Comparison of ENCODE assay signal across 15 cellular contexts in genomic region chr11:2205214-2205770, GRCh38. TPM values are rescaled to one million over a fixed set of nuclear protein-coding genes. Genes with fewer than 3 reads are reported as not detected.
DNase-seq lines count a peak whose midpoint lies in the region; ATAC-seq and TF ChIP-seq lines count a peak whose summit lies in the region.
"Had no signal": no experiment of that assay in that cellular context is flagged by ENCODE, and none has a peak within 500 bp of the region (broad histone marks: within the 10 kb centered on the region; RNA-seq: fewer than 3 reads in every experiment).

No MANE protein-coding gene starts in this region.

- no peak overlapping the region for H3K4me2 ChIP-seq in H9 (ENCODE audit: insufficient read depth, insufficient read length, low read length)

- ATAC-seq in activated naive CD4-positive, alpha-beta T cell treated with anti-CD3 and anti-CD28 coated beads, Interleukin-2, amount 50 U/mL, for 72 hours: no peak
- ATAC-seq in foreskin keratinocyte: no peak
- no peak for ATAC-seq in stimulated activated naive B cell treated with anti-CD40 and anti-IgM and Interleukin-4, amounts not matched to agents 10 μg/mL and 1 μg/mL and 100 μg/mL, for 72 hours (replicated peaks)
- ATAC-seq: HCT116 had no signal

- H3K14ac ChIP-seq in H9 (ENCODE audit: insufficient read depth, low read length): no peak overlapping the region

- no peak overlapping the region for H3K4ac ChIP-seq in H9 (ENCODE audit: low read depth, low read length)

- H3K4me3 ChIP-seq in endodermal cell (ENCODE audit: low read length) (no peak overlapping the region), suprapubic skin (no peak overlapping the region)

- no peak for TF ChIP-seq EP300 in suprapubic skin (IDR thresholded peaks at IDR 0.05)

- no peaks in the 10 kb centered on the region for H3K9me3 ChIP-seq in H9 (ENCODE audit: control insufficient read depth, low read depth, low read length)
- H3K9me3 ChIP-seq in endodermal cell (ENCODE audit: control insufficient read depth, low read length): no peaks in the 10 kb centered on the region
- no peaks in the 10 kb centered on the region for H3K9me3 ChIP-seq in suprapubic skin

- H3K27ac Mint-ChIP-seq in activated naive CD4-positive, alpha-beta T cell treated with anti-CD3 and anti-CD28 coated beads for 36 hours: no peak overlapping the region
- no peak overlapping the region for H3K27ac Mint-ChIP-seq in activated naive CD4-positive, alpha-beta T cell treated with anti-CD3 and anti-CD28 coated beads, Interleukin-2, amount 50 U/mL, for 72 hours
- H3K27ac Mint-ChIP-seq in H9 (no peak overlapping the region), endodermal cell (no peak overlapping the region)
- no peak overlapping the region for H3K27ac Mint-ChIP-seq in stimulated activated naive B cell treated with anti-CD40 and anti-IgM and Interleukin-4, amounts not matched to agents 10 μg/mL and 1 μg/mL and 100 μg/mL, for 72 hours
- H3K27ac Mint-ChIP-seq: CD4-positive, alpha-beta T cell had no signal

- H2BK12ac ChIP-seq in H9 (ENCODE audit: insufficient read length, low read depth, low read length): no peak overlapping the region

- H3K27me3 ChIP-seq in H9 (ENCODE audit: insufficient read depth, low read length) (no peaks in the 10 kb centered on the region; the same call in 1 of the 2 replicates), endodermal cell (ENCODE audit: control insufficient read depth, insufficient read depth, low read length, poor library complexity, severe bottlenecking) (no peaks in the 10 kb centered on the region), suprapubic skin (peaks cover 10% of the 10 kb centered on the region), foreskin keratinocyte (peaks cover 19% of the 10 kb centered on the region)

- no peaks in the 10 kb centered on the region for H3K79me1 ChIP-seq in H9 (ENCODE audit: insufficient read depth, low read depth, low read length, poor library complexity, severe bottlenecking)

- no peak overlapping the region for H3K18ac ChIP-seq in H9 (ENCODE audit: insufficient read length, low read depth, low read length)

- H3K9me3 Mint-ChIP-seq in activated naive CD4-positive, alpha-beta T cell treated with anti-CD3 and anti-CD28 coated beads for 36 hours: no peaks in the 10 kb centered on the region
- H3K9me3 Mint-ChIP-seq in activated naive CD4-positive, alpha-beta T cell treated with anti-CD3 and anti-CD28 coated beads, Interleukin-2, amount 50 U/mL, for 72 hours: peaks cover 0 to 7% of the 10 kb centered on the region in 2 donors
- H3K9me3 Mint-ChIP-seq in H9 (no peaks in the 10 kb centered on the region), endodermal cell (no peaks in the 10 kb centered on the region)
- peaks cover 3 to 4% of the 10 kb centered on the region in 2 donors for H3K9me3 Mint-ChIP-seq in stimulated activated naive B cell treated with anti-CD40 and anti-IgM and Interleukin-4, amounts not matched to agents 10 μg/mL and 1 μg/mL and 100 μg/mL, for 72 hours
- H3K9me3 Mint-ChIP-seq: CD4-positive, alpha-beta T cell had no signal

- TF ChIP-seq CTCF in H9 (conservative IDR thresholded peaks at IDR 0.05): no peak
- no peak for TF ChIP-seq CTCF in endodermal cell (conservative IDR thresholded peaks at IDR 0.05)
- no peak for TF ChIP-seq CTCF in suprapubic skin (IDR thresholded peaks at IDR 0.05)
- no peak for TF ChIP-seq CTCF in foreskin keratinocyte (conservative IDR thresholded peaks at IDR 0.05)

- CTCF ChIA-PET in activated naive CD4-positive, alpha-beta T cell treated with anti-CD3 and anti-CD28 coated beads for 36 hours (lab: Charles Lee): no interaction called here

- no peak overlapping the region for H2BK5ac ChIP-seq in H9 (ENCODE audit: insufficient read length, low read length)

- H3K23ac ChIP-seq in H9 (ENCODE audit: insufficient read length, low read depth, low read length): no peak overlapping the region

- intact Hi-C loops in activated naive CD4-positive, alpha-beta T cell treated with anti-CD3 and anti-CD28 coated beads for 36 hours (cut with micrococcal nuclease): no loop called here

- H3K4me1 ChIP-seq in H9 (ENCODE audit: insufficient read depth, low read length) (no peaks in the 10 kb centered on the region), endodermal cell (ENCODE audit: control insufficient read depth, insufficient read depth, low read length) (no peaks in the 10 kb centered on the region), suprapubic skin (peaks cover 33% of the 10 kb centered on the region), foreskin keratinocyte (peaks cover 6% of the 10 kb centered on the region)

- DNase-seq in activated naive CD4-positive, alpha-beta T cell treated with anti-CD3 and anti-CD28 coated beads for 36 hours: peak; percentile 3
- no peak for DNase-seq in activated naive CD4-positive, alpha-beta T cell treated with anti-CD3 and anti-CD28 coated beads, Interleukin-2, amount 50 U/mL, for 72 hours (ENCODE audit: low spot score in 2 of 2)
- DNase-seq in H9: peak; percentile 11
- peak; percentile 2 for DNase-seq in endodermal cell
- DNase-seq in suprapubic skin (ENCODE audit: low spot score in 2 of 2): peak; percentile 44 to 67
- DNase-seq in foreskin keratinocyte: no peak
- no peak for DNase-seq in stimulated activated naive B cell treated with anti-CD40 and anti-IgM and Interleukin-4, amounts not matched to agents 10 μg/mL and 1 μg/mL and 100 μg/mL, for 72 hours
- DNase-seq: ACHN, DMS79 treated with DMSO at 0.1 percent for 48 hours, IMR-90, Kasumi-1, NCI-H2029, NCI-H510A treated with DMSO at 0.1 percent for 48 hours had no signal

- H3K27ac ChIP-seq in H9 (ENCODE audit: insufficient read length, low read depth, low read length) (no peak overlapping the region), endodermal cell (ENCODE audit: low read depth, low read length) (no peak overlapping the region), suprapubic skin (no peak overlapping the region), foreskin keratinocyte (no peak overlapping the region)

- no peak overlapping the region for H4K8ac ChIP-seq in H9 (replicated peaks; ENCODE audit: insufficient read length, low read depth, low read length)

- no peaks in the 10 kb centered on the region for H3K4me1 Mint-ChIP-seq in activated naive CD4-positive, alpha-beta T cell treated with anti-CD3 and anti-CD28 coated beads for 36 hours (ENCODE audit: low read depth)
- H3K4me1 Mint-ChIP-seq in H9 (no peaks in the 10 kb centered on the region), endodermal cell (no peaks in the 10 kb centered on the region)
- no peaks in the 10 kb centered on the region for H3K4me1 Mint-ChIP-seq in stimulated activated naive B cell treated with anti-CD40 and anti-IgM and Interleukin-4, amounts not matched to agents 10 μg/mL and 1 μg/mL and 100 μg/mL, for 72 hours

- H3K4me3 Mint-ChIP-seq in activated naive CD4-positive, alpha-beta T cell treated with anti-CD3 and anti-CD28 coated beads for 36 hours: no peak overlapping the region
- H3K4me3 Mint-ChIP-seq in H9 (no peak overlapping the region), endodermal cell (no peak overlapping the region)
- no peak overlapping the region for H3K4me3 Mint-ChIP-seq in stimulated activated naive B cell treated with anti-CD40 and anti-IgM and Interleukin-4, amounts not matched to agents 10 μg/mL and 1 μg/mL and 100 μg/mL, for 72 hours
- H3K4me3 Mint-ChIP-seq: CD4-positive, alpha-beta T cell had no signal

- no peak overlapping the region for H2BK120ac ChIP-seq in H9 (ENCODE audit: low read depth, low read length, poor library complexity, severe bottlenecking)

- H3K56ac ChIP-seq in H9 (ENCODE audit: insufficient read length, low read depth, low read length): no peak overlapping the region

- no peak overlapping the region for H3T11ph ChIP-seq in H9 (ENCODE audit: low read length)

- no peaks in the 10 kb centered on the region for H4K20me1 ChIP-seq in H9 (ENCODE audit: control insufficient read depth, insufficient read depth, insufficient read length)

- H3K9ac ChIP-seq in H9 (ENCODE audit: extremely low read depth, insufficient read length, low read length) (no peak overlapping the region), endodermal cell (ENCODE audit: extremely low read depth, low read length, poor library complexity, severe bottlenecking) (no peak overlapping the region)

- H3K79me2 ChIP-seq in H9 (ENCODE audit: insufficient read depth, low read length): no peaks in the 10 kb centered on the region

- no peak overlapping the region for H2AFZ ChIP-seq in H9 (ENCODE audit: low read length)

- no peaks in the 10 kb centered on the region for H3K23me2 ChIP-seq in H9 (ENCODE audit: insufficient read length, low read depth, low read length, poor library complexity, severe bottlenecking)

- H3K36me3 Mint-ChIP-seq in activated naive CD4-positive, alpha-beta T cell treated with anti-CD3 and anti-CD28 coated beads for 36 hours (ENCODE audit: low read depth): no peaks in the 10 kb centered on the region
- H3K36me3 Mint-ChIP-seq in activated naive CD4-positive, alpha-beta T cell treated with anti-CD3 and anti-CD28 coated beads, Interleukin-2, amount 50 U/mL, for 72 hours: no peaks in the 10 kb centered on the region
- no peaks in the 10 kb centered on the region for H3K36me3 Mint-ChIP-seq in H9 (ENCODE audit: insufficient read depth in 1 of 3, low read depth in 3 of 3)
- no peaks in the 10 kb centered on the region for H3K36me3 Mint-ChIP-seq in endodermal cell (ENCODE audit: low read depth)
- H3K36me3 Mint-ChIP-seq in stimulated activated naive B cell treated with anti-CD40 and anti-IgM and Interleukin-4, amounts not matched to agents 10 μg/mL and 1 μg/mL and 100 μg/mL, for 72 hours: no peaks in the 10 kb centered on the region

- no peaks in the 10 kb centered on the region for H3K27me3 Mint-ChIP-seq in activated naive CD4-positive, alpha-beta T cell treated with anti-CD3 and anti-CD28 coated beads for 36 hours (ENCODE audit: low read depth)
- H3K27me3 Mint-ChIP-seq in H9 (ENCODE audit: low read depth) (peaks cover 37% of the 10 kb centered on the region), endodermal cell (ENCODE audit: insufficient read depth) (peaks cover 20% of the 10 kb centered on the region)
- peaks cover 13 to 35% of the 10 kb centered on the region in 2 donors for H3K27me3 Mint-ChIP-seq in stimulated activated naive B cell treated with anti-CD40 and anti-IgM and Interleukin-4, amounts not matched to agents 10 μg/mL and 1 μg/mL and 100 μg/mL, for 72 hours
- H3K27me3 Mint-ChIP-seq: CD4-positive, alpha-beta T cell had no signal

- H3K36me3 ChIP-seq in endodermal cell (ENCODE audit: control insufficient read depth, insufficient read depth, low read length) (no peaks in the 10 kb centered on the region), suprapubic skin (no peaks in the 10 kb centered on the region)

- no CpG with 5 or more reads among the region's 1 CpG for WGBS in H9 (ENCODE audit: extremely low coverage, insufficient read length, low lambda C conversion rate)
- WGBS in endodermal cell (ENCODE audit: insufficient coverage in 1 of 2, insufficient read length in 1 of 2), 2 experiments: 88% methylated on average over 1 of the region's 1 CpG; no CpG with 5 or more reads in 1 of the 2 experiments
- 50% methylated on average over 1 of the region's 1 CpG for WGBS in suprapubic skin

- H2BK15ac ChIP-seq in H9 (ENCODE audit: low read depth, low read length): no peak overlapping the region

- H2AK5ac ChIP-seq in H9 (ENCODE audit: insufficient read length, low read length): no peak overlapping the region

- TF ChIP-seq POLR2A in suprapubic skin (IDR thresholded peaks at IDR 0.05): no peak

- H4K5ac ChIP-seq in H9 (ENCODE audit: insufficient read length, low read depth, low read length): no peak overlapping the region

- H2BK20ac ChIP-seq in H9 (ENCODE audit: low read depth, low read length, poor library complexity, severe bottlenecking): no peak overlapping the region

- H4K91ac ChIP-seq in H9 (ENCODE audit: insufficient read length, low read depth, low read length): no peak overlapping the region

RNA-seq across cellular contexts. Expression of gene TH, which starts 33.7 kb away (rescaled TPM):
- not detected for total RNA-seq in activated naive CD4-positive, alpha-beta T cell treated with anti-CD3 and anti-CD28 coated beads for 36 hours
- not detected for total RNA-seq in activated naive CD4-positive, alpha-beta T cell treated with anti-CD3 and anti-CD28 coated beads, Interleukin-2, amount 50 U/mL, for 72 hours
- total RNA-seq in H9 (2021) (not detected in 2 replicates), endodermal cell (not detected), suprapubic skin (1 to 10 TPM in 1 of 4 donors, under 1 TPM in 1, not detected in 2; 0.34 to 1.0 TPM), foreskin keratinocyte (2.0 and 2.9 TPM in 2 replicates)
- 44.8 TPM for polyA plus RNA-seq in endodermal cell (2013, experiment 1 of 2)
- 37.3 TPM for polyA plus RNA-seq in endodermal cell (2013, experiment 2 of 2)
- 3.6 and 3.7 TPM in 2 replicates for polyA plus RNA-seq in foreskin keratinocyte
- total RNA-seq: CD4-positive, alpha-beta T cell; IMR-90 had no signal

RNA-seq across cellular contexts. Expression of gene INS, which starts 44.3 kb away (rescaled TPM):
- total RNA-seq in activated naive CD4-positive, alpha-beta T cell treated with anti-CD3 and anti-CD28 coated beads for 36 hours: not detected
- not detected for total RNA-seq in activated naive CD4-positive, alpha-beta T cell treated with anti-CD3 and anti-CD28 coated beads, Interleukin-2, amount 50 U/mL, for 72 hours
- total RNA-seq in H9 (2021): not detected in 2 replicates
- not detected for total RNA-seq in endodermal cell
- not detected for polyA plus RNA-seq in endodermal cell (2013, experiment 1 of 2)
- not detected for polyA plus RNA-seq in endodermal cell (2013, experiment 2 of 2)
- not detected for total RNA-seq in suprapubic skin
- total RNA-seq in foreskin keratinocyte: not detected in 2 replicates
- not detected in 2 replicates for polyA plus RNA-seq in foreskin keratinocyte
- total RNA-seq: CD4-positive, alpha-beta T cell; IMR-90 had no signal
- polyA plus RNA-seq: IMR-90 had no signal

Comparison
In these comparisons a context has a peak if more than half of its experiments do, and no peak if none do; other contexts are left out.
1. DNase-seq: peak in activated naive CD4-positive, alpha-beta T cell treated with anti-CD3 and anti-CD28 coated beads for 36 hours (single experiment), H9 (single experiment), endodermal cell (single experiment) and suprapubic skin (2 of 2); none in activated naive CD4-positive, alpha-beta T cell treated with anti-CD3 and anti-CD28 coated beads, Interleukin-2, amount 50 U/mL, for 72 hours (0 of 2), foreskin keratinocyte (0 of 2) and stimulated activated naive B cell treated with anti-CD40 and anti-IgM and Interleukin-4, amounts not matched to agents 10 μg/mL and 1 μg/mL and 100 μg/mL, for 72 hours (single experiment).